In the genomic region with DNA sequence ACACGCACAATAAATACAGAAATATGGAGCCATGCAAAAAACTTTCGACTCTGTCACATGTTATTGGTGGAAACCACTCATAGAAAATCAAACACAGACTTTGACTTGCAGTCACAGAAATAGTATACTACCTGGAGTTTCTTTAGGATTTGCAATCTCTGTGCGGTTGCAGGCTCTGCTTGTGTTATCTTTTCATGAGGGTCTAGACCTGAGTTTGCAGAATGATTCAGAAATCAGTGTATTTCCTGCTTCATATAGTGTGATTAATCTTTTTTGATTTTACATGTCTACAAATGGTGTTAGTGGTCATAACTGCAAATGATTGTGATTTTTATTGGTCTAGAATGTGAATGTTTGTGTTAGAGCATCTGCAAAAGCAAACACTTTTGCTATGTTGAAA, we compare ENCODE assay signal across 2 cellular contexts.
TF ChIP-seq lines count a peak whose summit lies in the region.

No MANE protein-coding gene starts in this region.

TF ChIP-seq in IMR-90, 13 proteins besides CTCF, POLR2A, EP300 and RAD21 (continued from another document):
- TF ChIP-seq ELK1 (IDR thresholded peaks at IDR 0.05; ENCODE audit: borderline replicate concordance, low read depth, low read length) (no peak), BHLHE40 (IDR thresholded peaks at IDR 0.05; ENCODE audit: low read depth, low read length) (no peak), RCOR1 (IDR thresholded peaks at IDR 0.05; ENCODE audit: insufficient replicate concordance, low read length) (no peak), FOS (IDR thresholded peaks at IDR 0.05; ENCODE audit: low read depth, low read length) (no peak)

TF ChIP-seq in endothelial cell of umbilical vein, 7 proteins besides CTCF, POLR2A, EP300 and RAD21 (continued from another document):
- TF ChIP-seq FOS (IDR thresholded peaks at IDR 0.05; ENCODE audit: borderline replicate concordance, insufficient read depth, low read length): peak; percentile 48
- no peak for TF ChIP-seq EZH2 (IDR thresholded peaks at IDR 0.05; ENCODE audit: borderline replicate concordance, low read depth, low read length, severe bottlenecking)
- peak; percentile 54 for TF ChIP-seq GATA2 (IDR thresholded peaks at IDR 0.05; ENCODE audit: insufficient read depth, insufficient read length, low read depth, low read length)
TF ChIP-seq in endothelial cell of umbilical vein: peak in this region for 2.
